ENCODE assay signal across 9 cellular contexts in genomic region chr10:93006435-93007039, GRCh38. TPM values are rescaled to one million over a fixed set of nuclear protein-coding genes. Genes with fewer than 3 reads are reported as not detected.
DNase-seq lines count a peak whose midpoint lies in the region; ATAC-seq, FAIRE-seq and TF ChIP-seq lines count a peak whose summit lies in the region.
"Had no signal": no experiment of that assay in that cellular context is flagged by ENCODE, and none has a peak within 500 bp of the region (broad histone marks: within the 10 kb centered on the region; RNA-seq: fewer than 3 reads in every experiment).

No MANE protein-coding gene starts in this region.

- H3K4me1 Mint-ChIP-seq in activated CD4-positive, alpha-beta memory T cell treated with anti-CD3 and anti-CD28 coated beads, Interleukin-2, amount 10 ng/mL, durations not matched to agents 7 days and 5 days, result no peaks in the 10 kb centered on the region
- H3K4me1 Mint-ChIP-seq: naive B cell had no signal

- H3K9ac ChIP-seq in KMS-11 (no peak overlapping the region), adipocyte (ENCODE audit: low read length) (no peak overlapping the region), kidney (ENCODE audit: low read length in 2 of 2) (no peak overlapping the region)

- intact Hi-C loops in kidney (cut with DNase I), result no loop called here

- no peaks in the 10 kb centered on the region for H3K9me3 ChIP-seq in DOHH2 (ENCODE audit: control insufficient read depth, insufficient read depth, low read length)
- no peaks in the 10 kb centered on the region for H3K9me3 ChIP-seq in adipocyte (ENCODE audit: control insufficient read depth, low read length)
- no peaks in the 10 kb centered on the region for H3K9me3 ChIP-seq in kidney (ENCODE audit: control insufficient read depth in 1 of 2, low read length in 2 of 2)

- no peak for ATAC-seq in HG02642 (IDR thresholded peaks at IDR 0.05; ENCODE audit: poor library complexity, unreplicated experiment)

- no peaks in the 10 kb centered on the region for H3K36me3 Mint-ChIP-seq in activated CD4-positive, alpha-beta memory T cell treated with anti-CD3 and anti-CD28 coated beads, Interleukin-2, amount 10 ng/mL, durations not matched to agents 7 days and 5 days (ENCODE audit: low read depth)
- H3K36me3 Mint-ChIP-seq: naive B cell had no signal

- H3K79me2 ChIP-seq in DOHH2 (ENCODE audit: control insufficient read depth, low read length), result no peaks in the 10 kb centered on the region
- H3K79me2 ChIP-seq in KMS-11 (ENCODE audit: insufficient read depth, low read depth), result no peaks in the 10 kb centered on the region

- H2AFZ ChIP-seq in KMS-11 (ENCODE audit: low read depth), result no peak overlapping the region

- H3K4me3 ChIP-seq in DOHH2 (ENCODE audit: low read length) (no peak overlapping the region), KMS-11 (IDR thresholded peaks at IDR 0.05; ENCODE audit: insufficient read depth, low read depth, low read length) (no peak overlapping the region), adipocyte (ENCODE audit: low read length) (no peak overlapping the region), kidney (ENCODE audit: low read length in 2 of 2) (no peak overlapping the region)

- H3K4me1 ChIP-seq in DOHH2 (ENCODE audit: control insufficient read depth, low read length) (no peaks in the 10 kb centered on the region), KMS-11 (ENCODE audit: low read depth, poor library complexity, severe bottlenecking) (no peaks in the 10 kb centered on the region), adipocyte (ENCODE audit: control insufficient read depth, insufficient read depth, low read length) (peaks cover 3% of the 10 kb centered on the region), kidney (ENCODE audit: control insufficient read depth in 1 of 2, insufficient read depth in 1 of 2, low read depth in 1 of 2, low read length in 2 of 2) (no peaks in the 10 kb centered on the region)

- no peaks in the 10 kb centered on the region for H3K9me3 Mint-ChIP-seq in activated CD4-positive, alpha-beta memory T cell treated with anti-CD3 and anti-CD28 coated beads, Interleukin-2, amount 10 ng/mL, durations not matched to agents 7 days and 5 days
- H3K9me3 Mint-ChIP-seq: naive B cell had no signal

- H4K20me1 ChIP-seq in DOHH2 (ENCODE audit: control insufficient read depth, insufficient read depth, low read depth, low read length) (no peaks in the 10 kb centered on the region), KMS-11 (ENCODE audit: insufficient read depth) (no peaks in the 10 kb centered on the region)

- H3K4me3 Mint-ChIP-seq in activated CD4-positive, alpha-beta memory T cell treated with anti-CD3 and anti-CD28 coated beads, Interleukin-2, amount 10 ng/mL, durations not matched to agents 7 days and 5 days, result no peak overlapping the region
- H3K4me3 Mint-ChIP-seq: naive B cell had no signal

- CTCF ChIA-PET in activated CD4-positive, alpha-beta memory T cell treated with anti-CD3 and anti-CD28 coated beads, Interleukin-2, amount 10 ng/mL, durations not matched to agents 7 days and 5 days (lab: Charles Lee), result interaction anchor here (0.6 to 1.4 kb wide), 5 partner anchors 10 to 417 kb away, joined by 3 to 7 read pairs (median 4); no protein-coding TSS in a partner anchor

- H3K27me3 ChIP-seq in DOHH2 (ENCODE audit: control insufficient read depth, low read length), result no peaks in the 10 kb centered on the region
- no peaks in the 10 kb centered on the region for H3K27me3 ChIP-seq in KMS-11 (ENCODE audit: insufficient read depth, low read depth)
- H3K27me3 ChIP-seq in adipocyte (replicated peaks; ENCODE audit: control insufficient read depth, insufficient read depth, low read length), result no peaks in the 10 kb centered on the region

- H3K27ac Mint-ChIP-seq in activated CD4-positive, alpha-beta memory T cell treated with anti-CD3 and anti-CD28 coated beads, Interleukin-2, amount 10 ng/mL, durations not matched to agents 7 days and 5 days, result no peak overlapping the region
- H3K27ac Mint-ChIP-seq: naive B cell had no signal

- H3K4me2 ChIP-seq in DOHH2 (ENCODE audit: low read length) (no peak overlapping the region), KMS-11 (no peak overlapping the region)

- H3K36me3 ChIP-seq in DOHH2 (ENCODE audit: control insufficient read depth, low read length) (no peaks in the 10 kb centered on the region), KMS-11 (ENCODE audit: insufficient read depth) (no peaks in the 10 kb centered on the region), adipocyte (ENCODE audit: control insufficient read depth, insufficient read depth, low read length, severe bottlenecking) (no peaks in the 10 kb centered on the region), kidney (ENCODE audit: control insufficient read depth in 1 of 2, insufficient read depth in 2 of 2, low read length in 2 of 2) (no peaks in the 10 kb centered on the region)

- peak; percentile 85 for DNase-seq in adipocyte (ENCODE audit: low read depth)
- no peak for DNase-seq in kidney
- DNase-seq in middle frontal gyrus (ENCODE audit: extremely low spot score, low spot score), result no peak
- DNase-seq in activated CD4-positive, alpha-beta memory T cell treated with anti-CD3 and anti-CD28 coated beads, Interleukin-2, amount 10 ng/mL, durations not matched to agents 7 days and 5 days, result no peak
- DNase-seq in activated CD4-positive, CD25-positive, alpha-beta regulatory T cell treated with anti-CD3 and anti-CD28 coated beads, Interleukin-2, amount 50 U/mL, for 72 hours, result no peak
- DNase-seq: naive B cell had no signal

- peak; percentile 91 for FAIRE-seq in kidney (lab: Jason Lieb, UNC)

- POLR2A ChIA-PET in activated CD4-positive, alpha-beta memory T cell treated with anti-CD3 and anti-CD28 coated beads, Interleukin-2, amount 10 ng/mL, durations not matched to agents 7 days and 5 days (lab: Charles Lee), result no interaction called here

- no peaks in the 10 kb centered on the region for H3K27me3 Mint-ChIP-seq in activated CD4-positive, alpha-beta memory T cell treated with anti-CD3 and anti-CD28 coated beads, Interleukin-2, amount 10 ng/mL, durations not matched to agents 7 days and 5 days
- H3K27me3 Mint-ChIP-seq: naive B cell had no signal

- peak; percentile 63 for TF ChIP-seq CTCF in DOHH2 (IDR thresholded peaks at IDR 0.05; ENCODE audit: low read depth, low read length, poor library complexity, severe bottlenecking)
- peak; percentile 64 for TF ChIP-seq CTCF in KMS-11 (conservative IDR thresholded peaks at IDR 0.05; ENCODE audit: low read depth, low read length)
- peak; percentile 43 for TF ChIP-seq CTCF in kidney (IDR thresholded peaks at IDR 0.05; ENCODE audit: borderline replicate concordance, extremely low read depth, insufficient read depth)

- H3K27ac ChIP-seq in DOHH2 (ENCODE audit: low read depth, low read length) (no peak overlapping the region), KMS-11 (no peak overlapping the region), kidney (ENCODE audit: low read depth in 2 of 2, low read length in 2 of 2) (no peak overlapping the region)

- no peaks in the 10 kb centered on the region for H3K9me2 ChIP-seq in DOHH2 (replicated peaks; ENCODE audit: control insufficient read depth, low read length)

- no peaks in the 10 kb centered on the region for H3F3A ChIP-seq in DOHH2 (ENCODE audit: control insufficient read depth, insufficient read depth)

RNA-seq across cellular contexts. Expression of gene CYP26C1, which starts 54.1 kb away (rescaled TPM):
- 0.35 TPM for total RNA-seq in kidney
- polyA plus RNA-seq in kidney (ENCODE audit: insufficient read depth, low read depth, low replicate concordance), result 0.09 TPM
- not detected for total RNA-seq in activated CD4-positive, alpha-beta memory T cell treated with anti-CD3 and anti-CD28 coated beads, Interleukin-2, amount 10 ng/mL, durations not matched to agents 7 days and 5 days
